Comparison of ENCODE assay signal across 14 cellular contexts in genomic region chr10:106537866-106538265, GRCh38.
A peak's percentile ranks its signal among the peaks of the same experiment; 100 is the strongest.
DNase-seq lines count a peak whose midpoint lies in the region; TF ChIP-seq lines count a peak whose summit lies in the region.
"Had no signal": no experiment of that assay in that cellular context is flagged by ENCODE, and none has a peak within 500 bp of the region (broad histone marks: within the 10 kb centered on the region; RNA-seq: fewer than 3 reads in every experiment).

No MANE protein-coding gene starts in this region.

- peaks cover 0 to 7% (median 0%) of the 10 kb centered on the region in 5 experiments for H3K9me3 Mint-ChIP-seq in brain
- H3K9me3 Mint-ChIP-seq: CD8-positive, alpha-beta T cell had no signal

- peak overlapping the region in 3 of 5 experiments; percentile 25 to 91 (median 54) for H3K27ac Mint-ChIP-seq in brain
- H3K27ac Mint-ChIP-seq: B cell; CD8-positive, alpha-beta T cell had no signal

- DNase-seq in NCI-H748 (lab: John Stamatoyannopoulos, UW; ENCODE audit: unreplicated experiment) (peak; percentile 62), NCI-H748 treated with DMSO at 0.1 percent for 48 hours (lab: John Stamatoyannopoulos, UW) (no peak), medulla oblongata (ENCODE audit: extremely low spot score) (peak; percentile 55), superior temporal gyrus (ENCODE audit: extremely low spot score) (peak; percentile 41), DMS53 (lab: John Stamatoyannopoulos, UW) (no peak), NCI-H2171 (lab: John Stamatoyannopoulos, UW) (no peak), T1000 (lab: John Stamatoyannopoulos, UW) (no peak)
- DNase-seq: Calu3; CD8-positive, alpha-beta T cell; DND-41; EL; GM23248 had no signal

- no peaks in the 10 kb centered on the region for H3K27me3 Mint-ChIP-seq in brain
- H3K27me3 Mint-ChIP-seq: B cell had no signal

- no peak for TF ChIP-seq CTCF in brain (conservative IDR thresholded peaks at IDR 0.05)

- H3K4me1 Mint-ChIP-seq in brain: peaks cover 21% of the 10 kb centered on the region
- H3K4me1 Mint-ChIP-seq: B cell had no signal

- H3K36me3 Mint-ChIP-seq in brain: no peaks in the 10 kb centered on the region
- H3K36me3 Mint-ChIP-seq: CD8-positive, alpha-beta T cell had no signal

- H3K4me3 Mint-ChIP-seq in brain: peak overlapping the region in 1 of 5 experiments; percentile 50
- H3K4me3 Mint-ChIP-seq: B cell; CD8-positive, alpha-beta T cell had no signal

Comparison
In these comparisons a context has a peak if more than half of its experiments do, and no peak if none do; other contexts are left out.
1. DNase-seq: peak in NCI-H748 (single experiment), medulla oblongata (single experiment) and superior temporal gyrus (single experiment); none in NCI-H748 treated with DMSO at 0.1 percent for 48 hours (single experiment), DMS53 (single experiment), NCI-H2171 (single experiment) and T1000 (single experiment).